8 cellular contexts compared by ENCODE assay signal in the genomic region with DNA sequence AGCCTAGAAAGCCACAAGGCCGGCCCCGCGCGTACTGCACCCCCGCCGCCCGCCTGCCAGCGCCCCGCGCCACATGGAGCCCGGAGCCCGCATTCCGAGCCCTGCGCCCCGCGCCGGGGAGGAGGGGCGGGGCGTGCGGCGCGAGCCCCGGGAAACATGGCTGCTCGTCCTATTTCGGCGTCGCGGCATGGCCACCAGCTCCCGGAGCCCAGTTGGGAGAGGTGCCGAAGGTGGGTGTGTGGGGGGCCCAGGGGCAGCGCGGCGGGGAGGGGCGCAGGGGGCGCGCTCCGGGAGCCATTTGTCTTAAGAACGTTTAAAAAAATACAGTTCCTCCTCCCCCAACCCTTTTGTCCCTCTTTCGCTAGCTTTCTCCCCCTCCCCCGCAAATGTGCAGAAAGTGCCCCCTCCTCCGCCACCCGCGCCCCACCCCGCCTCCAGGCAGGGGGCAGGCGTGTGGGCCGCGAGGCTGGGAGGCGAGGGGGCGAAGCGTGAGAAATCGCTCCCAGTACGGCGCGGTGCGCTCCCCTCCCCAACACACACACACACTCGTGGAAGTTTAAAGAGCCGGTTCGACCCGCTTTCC. TPM values are rescaled to one million over a fixed set of nuclear protein-coding genes. Genes with fewer than 3 reads are reported as not detected.
A peak's percentile ranks its signal among the peaks of the same experiment; 100 is the strongest.
DNase-seq lines count a peak whose midpoint lies in the region; ATAC-seq and TF ChIP-seq lines count a peak whose summit lies in the region.

No MANE protein-coding gene starts in this region.

- no peaks in the 10 kb centered on the region for H3K9me3 ChIP-seq in right atrium auricular region

- H3K27ac ChIP-seq in right atrium auricular region, result peak overlapping the region; percentile 99 to 100

- peak overlapping the region in 1 of 2 donors; percentile 39 for H3K27ac Mint-ChIP-seq in T-cell

- no peak for TF ChIP-seq CTCF in GM10266 (IDR thresholded peaks at IDR 0.05; ENCODE audit: control insufficient read depth, insufficient read depth, low read depth, missing control alignments)
- no peak for TF ChIP-seq CTCF in right atrium auricular region (IDR thresholded peaks at IDR 0.05)

- DNase-seq in GM10266 (ENCODE audit: extremely low spot score) (peak; percentile 72), M059J (ENCODE audit: low read depth) (peak; percentile 77), T-cell (peak in 32 of 34 experiments; percentile 32 to 72 (median 56)), amygdala (lab: John Stamatoyannopoulos, UW) (peak in 44 of 56 donors; percentile 24 to 85 (median 64)), right atrium auricular region (ENCODE audit: low spot score) (no peak), putamen (ENCODE audit: low spot score) (peak; percentile 75), OCI-M2 (lab: John Stamatoyannopoulos, UW; ENCODE audit: unreplicated experiment) (no peak)

- peaks cover 0 to 38% of the 10 kb centered on the region in 2 donors for H3K4me1 ChIP-seq in right atrium auricular region

- peak; percentile 28 to 42 (median 34) for ATAC-seq in T-cell (replicated peaks in 1 of 4)
- ATAC-seq in HG03196 (IDR thresholded peaks at IDR 0.05; ENCODE audit: unreplicated experiment), result no peak

- no peaks in the 10 kb centered on the region for H3K9me3 Mint-ChIP-seq in T-cell

- peak overlapping the region; percentile 89 to 95 for H3K4me3 ChIP-seq in right atrium auricular region

- no peaks in the 10 kb centered on the region for H3K27me3 ChIP-seq in right atrium auricular region

- H3K27me3 Mint-ChIP-seq in T-cell, result peaks cover 0 to 1% of the 10 kb centered on the region in 2 donors

- H3K36me3 ChIP-seq in right atrium auricular region, result no peaks in the 10 kb centered on the region

- peak overlapping the region; percentile 90 to 98 (median 91) for H3K4me3 Mint-ChIP-seq in T-cell

- POLR2A ChIA-PET in T-cell (lab: Charles Lee), result interaction anchor here in 1 of 2 donors (0.7 kb wide), 2 partner anchors 62 to 1298 kb away, joined by 4 to 9 read pairs; no protein-coding TSS in a partner anchor

- peaks cover 49 to 53% (median 50%) of the 10 kb centered on the region in 3 donors for H3K4me1 Mint-ChIP-seq in T-cell

- CTCF ChIA-PET in T-cell (lab: Charles Lee), result interaction anchor here in 1 of 2 donors (1.4 kb wide), 1 partner anchor 10 kb away, joined by 3 read pairs; no protein-coding TSS in a partner anchor

- no peaks in the 10 kb centered on the region for H3K36me3 Mint-ChIP-seq in T-cell

RNA-seq across cellular contexts. Expression of gene ANP32A, which starts 2.5 kb away (rescaled TPM):
- 102 and 114 TPM in 2 replicates for total RNA-seq in M059J (2014; rRNA removed; shearing (Covaris generic))
- total RNA-seq in T-cell (100 to 1,000 TPM in 4 of 5 donors, 10 to 100 TPM in 1; 93.2 to 123 (median 116) TPM), right atrium auricular region (10 to 100 TPM; 60.9 to 69.2 TPM)

Comparison
In these comparisons a context has a peak if more than half of its experiments do, and no peak if none do; other contexts are left out.
1. DNase-seq: peak in GM10266 (single experiment), M059J (single experiment), T-cell (32 of 34), amygdala (44 of 56) and putamen (single experiment); none in right atrium auricular region (single experiment) and OCI-M2 (single experiment).